1 cellular context compared by ENCODE assay signal in genomic region chr6:82917346-82918064, GRCh38.
TF ChIP-seq lines count a peak whose summit lies in the region.

No MANE protein-coding gene starts in this region.

TF ChIP-seq in IMR-90, 13 proteins besides CTCF, POLR2A, EP300 and RAD21 (continued from another document):
- no peak for TF ChIP-seq CHD1 (IDR thresholded peaks at IDR 0.05; ENCODE audit: low read depth, low read length)
- TF ChIP-seq SMC3 (IDR thresholded peaks at IDR 0.05; ENCODE audit: low read depth, low read length), result no peak
- no peak for TF ChIP-seq MAFK (IDR thresholded peaks at IDR 0.05; ENCODE audit: low read depth, low read length)
- TF ChIP-seq USF2 (IDR thresholded peaks at IDR 0.05; ENCODE audit: low read depth, low read length), result no peak
